In the genomic region with DNA sequence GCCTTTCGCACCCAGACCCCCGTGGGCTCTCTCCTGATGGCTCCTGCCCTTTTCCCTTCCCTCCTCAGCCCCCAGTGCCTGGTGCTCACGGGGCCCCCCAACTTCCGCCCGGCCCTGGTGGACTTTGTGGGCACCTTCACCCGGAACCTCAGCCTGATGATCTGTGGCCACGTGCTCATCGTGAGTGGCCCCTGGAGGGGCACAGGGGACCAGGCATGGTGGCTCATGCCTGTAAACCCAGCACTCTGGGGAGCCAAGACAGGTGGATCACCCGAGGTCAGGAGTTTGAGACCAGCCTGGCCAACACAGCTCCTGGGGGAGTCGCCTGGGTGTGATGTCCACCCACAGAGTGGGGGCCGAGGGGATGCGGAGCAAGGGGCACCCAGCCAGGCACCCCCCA, we compare ENCODE assay signal across 27 cellular contexts. TPM values are rescaled to one million over a fixed set of nuclear protein-coding genes. Genes with fewer than 3 reads are reported as not detected.
DNase-seq lines count a peak whose midpoint lies in the region; ATAC-seq and TF ChIP-seq lines count a peak whose summit lies in the region.
"Had no signal": no experiment of that assay in that cellular context is flagged by ENCODE, and none has a peak within 500 bp of the region (broad histone marks: within the 10 kb centered on the region; RNA-seq: fewer than 3 reads in every experiment).

No MANE protein-coding gene starts in this region.

- H3K27ac Mint-ChIP-seq in stimulated activated memory B cell treated with anti-CD40 and anti-IgM and Interleukin-4, amounts not matched to agents 10 μg/mL and 1 μg/mL and 100 μg/mL, for 72 hours = peak overlapping the region; percentile 64
- no peak overlapping the region for H3K27ac Mint-ChIP-seq in T-helper 2 cell treated with Interferon-gamma antibody and Interleukin-4, amounts not matched to agents 5 μg/mL and 100 μg/mL, for 36 hours
- H3K27ac Mint-ChIP-seq: CD4-positive, alpha-beta T cell had no signal

- intact Hi-C loops in Right ventricle myocardium inferior (cut with DNase I) (no loop called here), heart left ventricle (cut with DNase I) (no loop called here)

- H3K4me1 Mint-ChIP-seq in stimulated activated memory B cell treated with anti-CD40 and anti-IgM and Interleukin-4, amounts not matched to agents 10 μg/mL and 1 μg/mL and 100 μg/mL, for 72 hours = peaks cover 36% of the 10 kb centered on the region
- H3K4me1 Mint-ChIP-seq in T-helper 2 cell treated with Interferon-gamma antibody and Interleukin-4, amounts not matched to agents 5 μg/mL and 100 μg/mL, for 36 hours (ENCODE audit: low read depth) = no peaks in the 10 kb centered on the region
- H3K4me1 Mint-ChIP-seq: CD8-positive, alpha-beta memory T cell had no signal

- no peaks in the 10 kb centered on the region for H3K27me3 Mint-ChIP-seq in stimulated activated memory B cell treated with anti-CD40 and anti-IgM and Interleukin-4, amounts not matched to agents 10 μg/mL and 1 μg/mL and 100 μg/mL, for 72 hours
- no peaks in the 10 kb centered on the region for H3K27me3 Mint-ChIP-seq in T-helper 2 cell treated with Interferon-gamma antibody and Interleukin-4, amounts not matched to agents 5 μg/mL and 100 μg/mL, for 36 hours (ENCODE audit: low read depth)
- H3K27me3 Mint-ChIP-seq: B cell; CD4-positive, alpha-beta T cell had no signal

- H3K4me1 ChIP-seq in heart left ventricle (no peaks in the 10 kb centered on the region), neuronal stem cell (ENCODE audit: control insufficient read depth in 2 of 2, insufficient read depth in 1 of 2, low read depth in 1 of 2, low read length in 2 of 2) (no peaks in the 10 kb centered on the region)
- H3K4me1 ChIP-seq in effector memory CD4-positive, alpha-beta T cell (ENCODE audit: control insufficient read depth, insufficient read depth, low read length, poor library complexity, severe bottlenecking) = no peaks in the 10 kb centered on the region
- H3K4me1 ChIP-seq: A549 had no signal

- H3K4ac ChIP-seq in neuronal stem cell (ENCODE audit: low read length) = no peak overlapping the region

- H3K36me3 ChIP-seq in heart left ventricle = no peaks in the 10 kb centered on the region
- H3K36me3 ChIP-seq in neuronal stem cell (replicated peaks in 1 of 2; ENCODE audit: control insufficient read depth in 2 of 2, insufficient read depth in 2 of 2, low read length in 2 of 2) = no peaks in the 10 kb centered on the region
- H3K36me3 ChIP-seq in effector memory CD4-positive, alpha-beta T cell (ENCODE audit: control insufficient read depth, insufficient read depth, low read length) = no peaks in the 10 kb centered on the region
- H3K36me3 ChIP-seq: BLaER1 treated with 17β-estradiol and CSF1 and Interleukin-3, amounts not matched to agents 10 nM and 100 nM had no signal

- peaks cover 6% of the 10 kb centered on the region for H3K36me3 Mint-ChIP-seq in stimulated activated memory B cell treated with anti-CD40 and anti-IgM and Interleukin-4, amounts not matched to agents 10 μg/mL and 1 μg/mL and 100 μg/mL, for 72 hours
- H3K36me3 Mint-ChIP-seq in T-helper 2 cell treated with Interferon-gamma antibody and Interleukin-4, amounts not matched to agents 5 μg/mL and 100 μg/mL, for 36 hours (ENCODE audit: low read depth) = no peaks in the 10 kb centered on the region
- H3K36me3 Mint-ChIP-seq: CD8-positive, alpha-beta memory T cell had no signal

- DNase-seq in Right ventricle myocardium inferior (ENCODE audit: missing footprints) = peak; percentile 20
- no peak for DNase-seq in heart left ventricle
- DNase-seq in neuronal stem cell (ENCODE audit: low spot score) = no peak
- no peak for DNase-seq in T-helper 2 cell treated with Interferon-gamma antibody and Interleukin-4, amounts not matched to agents 5 μg/mL and 100 μg/mL, for 36 hours (ENCODE audit: low spot score)
- DNase-seq in effector memory CD4-positive, alpha-beta T cell = no peak
- DNase-seq: AML-193; CD4-positive, alpha-beta T cell; CD8-positive, alpha-beta memory T cell; COR-L47; DMS 273 treated with DMSO at 0.1 percent for 48 hours; DMS153; DMS53; DMS79; DND-41; EL; GDM1 had no signal

- H4K8ac ChIP-seq in neuronal stem cell (ENCODE audit: low read depth, low read length) = no peak overlapping the region

- no peak overlapping the region for H3K9ac ChIP-seq in neuronal stem cell (ENCODE audit: low read depth, low read length, poor library complexity)
- H3K9ac ChIP-seq: BLaER1 treated with 17β-estradiol and CSF1 and Interleukin-3, amounts not matched to agents 10 nM and 100 nM had no signal

- H2BK15ac ChIP-seq in neuronal stem cell (ENCODE audit: low read length) = peak overlapping the region; percentile 1

- WGBS in heart left ventricle, 4 donors = 85 to 92% (median 86%) methylated on average over 12 of the region's 12 CpGs
- no CpG with 5 or more reads among the region's 12 CpGs for WGBS in neuronal stem cell (ENCODE audit: extremely low coverage in 2 of 2, insufficient read length in 2 of 2, insufficient replicate concordance in 1 of 2), 2 donors

- H3K27me3 ChIP-seq in heart left ventricle (no peaks in the 10 kb centered on the region), neuronal stem cell (ENCODE audit: control insufficient read depth in 3 of 3, insufficient read depth in 3 of 3, low read depth in 1 of 3, low read length in 3 of 3) (no peaks in the 10 kb centered on the region)
- no peaks in the 10 kb centered on the region for H3K27me3 ChIP-seq in effector memory CD4-positive, alpha-beta T cell (replicated peaks; ENCODE audit: control insufficient read depth, insufficient read depth, low read length, poor library complexity, severe bottlenecking)
- H3K27me3 ChIP-seq: BLaER1 treated with 17β-estradiol and CSF1 and Interleukin-3, amounts not matched to agents 10 nM and 100 nM had no signal

- H2BK120ac ChIP-seq in neuronal stem cell (ENCODE audit: low read depth, low read length) = no peak overlapping the region

- TF ChIP-seq CTCF in heart left ventricle (IDR thresholded peaks at IDR 0.05) = no peak

- no peak overlapping the region for H3K27ac ChIP-seq in heart left ventricle
- H3K27ac ChIP-seq in neuronal stem cell (replicated peaks; ENCODE audit: low read length) = no peak overlapping the region
- H3K27ac ChIP-seq in effector memory CD4-positive, alpha-beta T cell (ENCODE audit: insufficient read depth, low read length, poor library complexity, severe bottlenecking) = no peak overlapping the region
- H3K27ac ChIP-seq: 22Rv1; A549; BLaER1 treated with 17β-estradiol and CSF1 and Interleukin-3, amounts not matched to agents 10 nM and 100 nM; C4-2B had no signal

- no peak overlapping the region for H2BK5ac ChIP-seq in neuronal stem cell (ENCODE audit: low read length)

- no peak overlapping the region for H3K4me3 Mint-ChIP-seq in stimulated activated memory B cell treated with anti-CD40 and anti-IgM and Interleukin-4, amounts not matched to agents 10 μg/mL and 1 μg/mL and 100 μg/mL, for 72 hours
- H3K4me3 Mint-ChIP-seq in T-helper 2 cell treated with Interferon-gamma antibody and Interleukin-4, amounts not matched to agents 5 μg/mL and 100 μg/mL, for 36 hours = no peak overlapping the region
- H3K4me3 Mint-ChIP-seq: B cell; CD4-positive, alpha-beta T cell; CD8-positive, alpha-beta memory T cell had no signal

- peak overlapping the region; percentile 8 for H3K14ac ChIP-seq in neuronal stem cell (ENCODE audit: low read length)

- no peaks in the 10 kb centered on the region for H3K9me3 Mint-ChIP-seq in stimulated activated memory B cell treated with anti-CD40 and anti-IgM and Interleukin-4, amounts not matched to agents 10 μg/mL and 1 μg/mL and 100 μg/mL, for 72 hours
- no peaks in the 10 kb centered on the region for H3K9me3 Mint-ChIP-seq in T-helper 2 cell treated with Interferon-gamma antibody and Interleukin-4, amounts not matched to agents 5 μg/mL and 100 μg/mL, for 36 hours
- H3K9me3 Mint-ChIP-seq: CD4-positive, alpha-beta T cell; CD8-positive, alpha-beta memory T cell had no signal

- peak overlapping the region; percentile 71 for H3K18ac ChIP-seq in neuronal stem cell (ENCODE audit: low read length)

- TF ChIP-seq POLR2A in heart left ventricle (IDR thresholded peaks at IDR 0.05) = no peak

- no peak overlapping the region for H2AFZ ChIP-seq in neuronal stem cell (ENCODE audit: low read length)

- H3K4me2 ChIP-seq in neuronal stem cell (ENCODE audit: insufficient read depth, low read length, poor library complexity, severe bottlenecking) = no peak overlapping the region
- H3K4me2 ChIP-seq: A549; BLaER1 treated with 17β-estradiol and CSF1 and Interleukin-3, amounts not matched to agents 10 nM and 100 nM had no signal

- H3K4me3 ChIP-seq in heart left ventricle (no peak overlapping the region), neuronal stem cell (ENCODE audit: low read length in 2 of 2) (no peak overlapping the region)
- no peak overlapping the region for H3K4me3 ChIP-seq in effector memory CD4-positive, alpha-beta T cell (ENCODE audit: insufficient read depth, low read depth, low read length, poor library complexity, severe bottlenecking)
- H3K4me3 ChIP-seq: A549; BLaER1 treated with 17β-estradiol and CSF1 and Interleukin-3, amounts not matched to agents 10 nM and 100 nM; GM12878 had no signal

- no peak for ATAC-seq in Right ventricle myocardium inferior
- ATAC-seq in heart left ventricle = no peak
- ATAC-seq in stimulated activated memory B cell treated with anti-CD40 and anti-IgM and Interleukin-4, amounts not matched to agents 10 μg/mL and 1 μg/mL and 100 μg/mL, for 72 hours = no peak
- ATAC-seq: A549, GM12878 had no signal

- peaks cover 2% of the 10 kb centered on the region for H3K79me1 ChIP-seq in neuronal stem cell (ENCODE audit: low read depth, low read length)

- peak overlapping the region; percentile 20 for H3K23ac ChIP-seq in neuronal stem cell (ENCODE audit: low read depth, low read length, poor library complexity)

- no peaks in the 10 kb centered on the region for H3K9me3 ChIP-seq in heart left ventricle
- peaks cover 6 to 15% of the 10 kb centered on the region in 2 donors for H3K9me3 ChIP-seq in neuronal stem cell (replicated peaks in 1 of 2; ENCODE audit: control insufficient read depth in 2 of 2, insufficient read depth in 1 of 2, low read depth in 1 of 2, low read length in 2 of 2)
- no peaks in the 10 kb centered on the region for H3K9me3 ChIP-seq in effector memory CD4-positive, alpha-beta T cell (ENCODE audit: control insufficient read depth, low read length)
- H3K9me3 ChIP-seq: A549; BLaER1 treated with 17β-estradiol and CSF1 and Interleukin-3, amounts not matched to agents 10 nM and 100 nM had no signal

- no peak overlapping the region for H4K91ac ChIP-seq in neuronal stem cell (ENCODE audit: low read depth, low read length, poor library complexity)

- no peak overlapping the region for H2BK12ac ChIP-seq in neuronal stem cell (ENCODE audit: low read length)

- peak overlapping the region; percentile 46 for H2AK5ac ChIP-seq in neuronal stem cell (ENCODE audit: low read depth, low read length)

RNA-seq across cellular contexts. Expression of a gene that starts 21.3 kb away (rescaled TPM):
- total RNA-seq in Right ventricle myocardium inferior (not detected), heart left ventricle (under 1 TPM in 1 of 9 donors, not detected in 8; 0.08 TPM)
- not detected for polyA plus RNA-seq in heart left ventricle
- not detected for polyA plus RNA-seq in neuronal stem cell (2013, experiment 1 of 2)
- not detected for polyA plus RNA-seq in neuronal stem cell (2013, experiment 2 of 2)
- total RNA-seq: A172; CD4-positive, alpha-beta T cell; CD8-positive, alpha-beta memory T cell; Daoy; G401 had no signal
- polyA plus RNA-seq: BJ; CD8-positive, alpha-beta memory T cell had no signal

RNA-seq across cellular contexts. Expression of a gene that starts 45.6 kb away (rescaled TPM):
- 114 TPM for total RNA-seq in Right ventricle myocardium inferior
- total RNA-seq in heart left ventricle = 100 to 1,000 TPM in 8 of 9 donors, 10 to 100 TPM in 1; 86.9 to 197 (median 117) TPM
- polyA plus RNA-seq in heart left ventricle = 100 to 1,000 TPM in 1 of 2 donors, 10 to 100 TPM in 1; 41.4 to 226 TPM
- polyA plus RNA-seq in neuronal stem cell (2013, experiment 1 of 2) = 11.7 TPM
- polyA plus RNA-seq in neuronal stem cell (2013, experiment 2 of 2) = 12.1 TPM
